ENCODE assay signal across 1 cellular context in the genomic region with DNA sequence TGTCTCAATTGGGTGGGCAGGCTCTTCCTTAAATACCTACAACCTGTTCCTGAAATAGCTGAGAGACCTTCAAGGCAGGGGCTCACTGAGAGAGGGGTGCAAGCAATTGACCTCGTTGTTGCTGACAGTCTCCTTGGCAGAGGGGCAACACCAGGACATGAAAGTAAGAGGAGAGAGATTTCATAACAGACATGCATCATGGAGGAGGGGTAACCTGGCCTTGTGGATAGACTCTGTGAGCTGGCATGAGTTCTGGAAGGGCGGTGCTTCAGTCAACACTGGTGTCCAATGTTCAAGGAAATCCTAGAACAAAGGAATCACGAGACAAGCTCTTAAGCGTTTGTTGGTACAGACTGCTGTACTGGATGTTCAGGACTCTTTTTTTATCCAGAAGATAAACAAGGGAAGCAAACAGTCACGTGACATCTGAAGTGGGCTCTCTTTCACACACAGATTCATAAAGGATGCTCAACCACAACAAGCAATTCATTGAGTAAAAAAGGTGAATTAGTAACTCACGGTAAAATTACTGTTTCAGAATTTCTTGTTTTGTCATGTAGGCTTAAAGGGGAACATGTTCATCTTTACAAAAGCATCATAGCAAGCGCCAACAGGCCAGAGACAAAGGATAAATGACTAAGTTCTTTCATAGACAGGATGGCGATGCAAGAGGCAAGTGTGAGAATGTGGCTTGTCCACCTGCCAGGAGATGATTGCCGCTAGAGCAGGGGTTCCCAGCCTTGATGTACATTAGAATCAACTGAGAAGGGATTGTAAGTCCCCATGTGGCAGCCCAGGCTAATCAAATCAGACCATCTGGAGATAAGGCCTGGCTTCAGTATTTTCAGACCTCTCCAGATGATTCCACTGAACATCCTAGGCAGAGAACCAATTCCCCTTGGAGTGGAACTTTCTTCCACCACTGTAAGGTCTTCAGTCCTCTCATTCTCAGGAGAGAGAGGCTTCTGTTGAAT.
TF ChIP-seq lines count a peak whose summit lies in the region.

No MANE protein-coding gene starts in this region.

TF ChIP-seq in HepG2, 621 proteins besides CTCF, POLR2A, EP300 and RAD21 (continued from another document and continues in another):
- TF ChIP-seq, protein P1, sequence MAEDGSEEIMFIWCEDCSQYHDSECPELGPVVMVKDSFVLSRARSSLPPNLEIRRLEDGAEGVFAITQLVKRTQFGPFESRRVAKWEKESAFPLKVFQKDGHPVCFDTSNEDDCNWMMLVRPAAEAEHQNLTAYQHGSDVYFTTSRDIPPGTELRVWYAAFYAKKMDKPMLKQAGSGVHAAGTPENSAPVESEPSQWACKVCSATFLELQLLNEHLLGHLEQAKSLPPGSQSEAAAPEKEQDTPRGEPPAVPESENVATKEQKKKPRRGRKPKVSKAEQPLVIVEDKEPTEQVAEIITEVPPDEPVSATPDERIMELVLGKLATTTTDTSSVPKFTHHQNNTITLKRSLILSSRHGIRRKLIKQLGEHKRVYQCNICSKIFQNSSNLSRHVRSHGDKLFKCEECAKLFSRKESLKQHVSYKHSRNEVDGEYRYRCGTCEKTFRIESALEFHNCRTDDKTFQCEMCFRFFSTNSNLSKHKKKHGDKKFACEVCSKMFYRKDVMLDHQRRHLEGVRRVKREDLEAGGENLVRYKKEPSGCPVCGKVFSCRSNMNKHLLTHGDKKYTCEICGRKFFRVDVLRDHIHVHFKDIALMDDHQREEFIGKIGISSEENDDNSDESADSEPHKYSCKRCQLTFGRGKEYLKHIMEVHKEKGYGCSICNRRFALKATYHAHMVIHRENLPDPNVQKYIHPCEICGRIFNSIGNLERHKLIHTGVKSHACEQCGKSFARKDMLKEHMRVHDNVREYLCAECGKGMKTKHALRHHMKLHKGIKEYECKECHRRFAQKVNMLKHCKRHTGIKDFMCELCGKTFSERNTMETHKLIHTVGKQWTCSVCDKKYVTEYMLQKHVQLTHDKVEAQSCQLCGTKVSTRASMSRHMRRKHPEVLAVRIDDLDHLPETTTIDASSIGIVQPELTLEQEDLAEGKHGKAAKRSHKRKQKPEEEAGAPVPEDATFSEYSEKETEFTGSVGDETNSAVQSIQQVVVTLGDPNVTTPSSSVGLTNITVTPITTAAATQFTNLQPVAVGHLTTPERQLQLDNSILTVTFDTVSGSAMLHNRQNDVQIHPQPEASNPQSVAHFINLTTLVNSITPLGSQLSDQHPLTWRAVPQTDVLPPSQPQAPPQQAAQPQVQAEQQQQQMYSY (CRISPR knock-in tag; IDR thresholded peaks at IDR 0.05) = no peak
- TF ChIP-seq HNRNPUL1 (IDR thresholded peaks at IDR 0.05; ENCODE audit: low read depth, low read length) (no peak), ZNF674 (CRISPR knock-in tag; IDR thresholded peaks at IDR 0.05; ENCODE audit: low read depth) (no peak), STAT5B (CRISPR knock-in tag; IDR thresholded peaks at IDR 0.05) (no peak), ZNF367 (CRISPR knock-in tag; IDR thresholded peaks at IDR 0.05; ENCODE audit: borderline replicate concordance) (no peak), PHF21A (CRISPR knock-in tag; IDR thresholded peaks at IDR 0.05) (peak; percentile 86), SP5 (CRISPR knock-in tag; IDR thresholded peaks at IDR 0.05; ENCODE audit: borderline replicate concordance, low read depth) (peak; percentile 99), ARNTL (CRISPR knock-in tag; IDR thresholded peaks at IDR 0.05) (peak; percentile 96), SMYD3 (CRISPR knock-in tag; IDR thresholded peaks at IDR 0.05) (peak; percentile 84; the same call in 1 of the 2 replicates), MAFG (CRISPR knock-in tag; IDR thresholded peaks at IDR 0.05) (no peak), TCF7 (IDR thresholded peaks at IDR 0.05; ENCODE audit: low read depth) (peak; percentile 96), ZNF460 (CRISPR knock-in tag; IDR thresholded peaks at IDR 0.05; ENCODE audit: borderline replicate concordance) (no peak), TRIM24 (CRISPR knock-in tag; IDR thresholded peaks at IDR 0.05) (peak; percentile 72; the same call in 1 of the 2 replicates), MXD4 (CRISPR knock-in tag; IDR thresholded peaks at IDR 0.05) (no peak), ZNF329 (CRISPR knock-in tag; IDR thresholded peaks at IDR 0.05; ENCODE audit: low read depth) (0 out of 2 replicates have a peak, but pooled peaks have one; percentile 52), SALL2 (CRISPR knock-in tag; IDR thresholded peaks at IDR 0.05) (peak; percentile 18; the same call in 1 of the 2 replicates), ZSCAN21 (CRISPR knock-in tag; IDR thresholded peaks at IDR 0.05; ENCODE audit: borderline replicate concordance) (peak; percentile 87), FOXP1 (IDR thresholded peaks at IDR 0.05) (peak; percentile 97), FOXP1 (CRISPR knock-in tag; IDR thresholded peaks at IDR 0.05) (peak; percentile 99), ATF7 (IDR thresholded peaks at IDR 0.05) (no peak), ATF7 (CRISPR knock-in tag; IDR thresholded peaks at IDR 0.05) (peak; percentile 51; the same call in 1 of the 2 replicates), SMAD3 (CRISPR knock-in tag; IDR thresholded peaks at IDR 0.05) (peak; percentile 78; the same call in 1 of the 2 replicates), ZNF607 (CRISPR knock-in tag; IDR thresholded peaks at IDR 0.05; ENCODE audit: borderline replicate concordance) (no peak), GZF1 (CRISPR knock-in tag; IDR thresholded peaks at IDR 0.05) (no peak), BCL6 (CRISPR knock-in tag; IDR thresholded peaks at IDR 0.05) (peak; percentile 94), SKI (IDR thresholded peaks at IDR 0.05; ENCODE audit: partially characterized antibody) (peak; percentile 89), ATF7-NPFF (CRISPR knock-in tag; IDR thresholded peaks at IDR 0.05; ENCODE audit: low read depth) (no peak), MEIS1 (CRISPR knock-in tag; IDR thresholded peaks at IDR 0.05; ENCODE audit: borderline replicate concordance) (peak; percentile 87; the same call in 1 of the 2 replicates), RNF2 (conservative IDR thresholded peaks at IDR 0.05; ENCODE audit: low read depth) (no peak), IKZF1 (IDR thresholded peaks at IDR 0.05) (no peak), THAP11 (CRISPR knock-in tag; IDR thresholded peaks at IDR 0.05) (peak; percentile 79), PRMT3 (CRISPR knock-in tag; IDR thresholded peaks at IDR 0.05; ENCODE audit: borderline replicate concordance, low read depth) (no peak), ZNF570 (CRISPR knock-in tag; IDR thresholded peaks at IDR 0.05; ENCODE audit: borderline replicate concordance) (no peak; the same call in 1 of the 2 replicates), MTF1 (CRISPR knock-in tag; IDR thresholded peaks at IDR 0.05) (no peak), NBN (conservative IDR thresholded peaks at IDR 0.05) (no peak), DPF2 (CRISPR knock-in tag; IDR thresholded peaks at IDR 0.05; ENCODE audit: borderline replicate concordance, low read depth) (peak; percentile 92), CHD2 (IDR thresholded peaks at IDR 0.05; ENCODE audit: low read depth, low read length) (no peak), NR2F2 (IDR thresholded peaks at IDR 0.05; ENCODE audit: borderline replicate concordance, low read depth) (peak; percentile 43; the same call in 1 of the 2 replicates), CREM (IDR thresholded peaks at IDR 0.05) (peak; percentile 94), CREM (CRISPR knock-in tag; IDR thresholded peaks at IDR 0.05) (no peak), PCBP2 (optimal IDR thresholded peaks at IDR 0.05; ENCODE audit: low read depth, low read length, poor library complexity, severe bottlenecking) (no peak)
- TF ChIP-seq, protein P2, sequence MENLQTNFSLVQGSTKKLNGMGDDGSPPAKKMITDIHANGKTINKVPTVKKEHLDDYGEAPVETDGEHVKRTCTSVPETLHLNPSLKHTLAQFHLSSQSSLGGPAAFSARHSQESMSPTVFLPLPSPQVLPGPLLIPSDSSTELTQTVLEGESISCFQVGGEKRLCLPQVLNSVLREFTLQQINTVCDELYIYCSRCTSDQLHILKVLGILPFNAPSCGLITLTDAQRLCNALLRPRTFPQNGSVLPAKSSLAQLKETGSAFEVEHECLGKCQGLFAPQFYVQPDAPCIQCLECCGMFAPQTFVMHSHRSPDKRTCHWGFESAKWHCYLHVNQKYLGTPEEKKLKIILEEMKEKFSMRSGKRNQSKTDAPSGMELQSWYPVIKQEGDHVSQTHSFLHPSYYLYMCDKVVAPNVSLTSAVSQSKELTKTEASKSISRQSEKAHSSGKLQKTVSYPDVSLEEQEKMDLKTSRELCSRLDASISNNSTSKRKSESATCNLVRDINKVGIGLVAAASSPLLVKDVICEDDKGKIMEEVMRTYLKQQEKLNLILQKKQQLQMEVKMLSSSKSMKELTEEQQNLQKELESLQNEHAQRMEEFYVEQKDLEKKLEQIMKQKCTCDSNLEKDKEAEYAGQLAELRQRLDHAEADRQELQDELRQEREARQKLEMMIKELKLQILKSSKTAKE (CRISPR knock-in tag; IDR thresholded peaks at IDR 0.05; ENCODE audit: borderline replicate concordance) = peak; percentile 89
- TF ChIP-seq, protein P3, sequence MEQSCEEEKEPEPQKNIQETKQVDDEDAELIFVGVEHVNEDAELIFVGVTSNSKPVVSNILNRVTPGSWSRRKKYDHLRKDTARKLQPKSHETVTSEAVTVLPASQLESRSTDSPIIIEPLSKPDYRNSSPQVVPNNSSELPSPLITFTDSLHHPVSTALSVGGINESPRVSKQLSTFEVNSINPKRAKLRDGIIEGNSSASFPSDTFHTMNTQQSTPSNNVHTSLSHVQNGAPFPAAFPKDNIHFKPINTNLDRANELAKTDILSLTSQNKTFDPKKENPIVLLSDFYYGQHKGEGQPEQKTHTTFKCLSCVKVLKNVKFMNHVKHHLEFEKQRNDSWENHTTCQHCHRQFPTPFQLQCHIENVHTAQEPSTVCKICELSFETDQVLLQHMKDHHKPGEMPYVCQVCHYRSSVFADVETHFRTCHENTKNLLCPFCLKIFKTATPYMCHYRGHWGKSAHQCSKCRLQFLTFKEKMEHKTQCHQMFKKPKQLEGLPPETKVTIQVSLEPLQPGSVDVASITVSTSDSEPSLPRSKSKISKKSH (CRISPR knock-in tag; IDR thresholded peaks at IDR 0.05; ENCODE audit: borderline replicate concordance) = no peak
- TF ChIP-seq, protein P4, sequence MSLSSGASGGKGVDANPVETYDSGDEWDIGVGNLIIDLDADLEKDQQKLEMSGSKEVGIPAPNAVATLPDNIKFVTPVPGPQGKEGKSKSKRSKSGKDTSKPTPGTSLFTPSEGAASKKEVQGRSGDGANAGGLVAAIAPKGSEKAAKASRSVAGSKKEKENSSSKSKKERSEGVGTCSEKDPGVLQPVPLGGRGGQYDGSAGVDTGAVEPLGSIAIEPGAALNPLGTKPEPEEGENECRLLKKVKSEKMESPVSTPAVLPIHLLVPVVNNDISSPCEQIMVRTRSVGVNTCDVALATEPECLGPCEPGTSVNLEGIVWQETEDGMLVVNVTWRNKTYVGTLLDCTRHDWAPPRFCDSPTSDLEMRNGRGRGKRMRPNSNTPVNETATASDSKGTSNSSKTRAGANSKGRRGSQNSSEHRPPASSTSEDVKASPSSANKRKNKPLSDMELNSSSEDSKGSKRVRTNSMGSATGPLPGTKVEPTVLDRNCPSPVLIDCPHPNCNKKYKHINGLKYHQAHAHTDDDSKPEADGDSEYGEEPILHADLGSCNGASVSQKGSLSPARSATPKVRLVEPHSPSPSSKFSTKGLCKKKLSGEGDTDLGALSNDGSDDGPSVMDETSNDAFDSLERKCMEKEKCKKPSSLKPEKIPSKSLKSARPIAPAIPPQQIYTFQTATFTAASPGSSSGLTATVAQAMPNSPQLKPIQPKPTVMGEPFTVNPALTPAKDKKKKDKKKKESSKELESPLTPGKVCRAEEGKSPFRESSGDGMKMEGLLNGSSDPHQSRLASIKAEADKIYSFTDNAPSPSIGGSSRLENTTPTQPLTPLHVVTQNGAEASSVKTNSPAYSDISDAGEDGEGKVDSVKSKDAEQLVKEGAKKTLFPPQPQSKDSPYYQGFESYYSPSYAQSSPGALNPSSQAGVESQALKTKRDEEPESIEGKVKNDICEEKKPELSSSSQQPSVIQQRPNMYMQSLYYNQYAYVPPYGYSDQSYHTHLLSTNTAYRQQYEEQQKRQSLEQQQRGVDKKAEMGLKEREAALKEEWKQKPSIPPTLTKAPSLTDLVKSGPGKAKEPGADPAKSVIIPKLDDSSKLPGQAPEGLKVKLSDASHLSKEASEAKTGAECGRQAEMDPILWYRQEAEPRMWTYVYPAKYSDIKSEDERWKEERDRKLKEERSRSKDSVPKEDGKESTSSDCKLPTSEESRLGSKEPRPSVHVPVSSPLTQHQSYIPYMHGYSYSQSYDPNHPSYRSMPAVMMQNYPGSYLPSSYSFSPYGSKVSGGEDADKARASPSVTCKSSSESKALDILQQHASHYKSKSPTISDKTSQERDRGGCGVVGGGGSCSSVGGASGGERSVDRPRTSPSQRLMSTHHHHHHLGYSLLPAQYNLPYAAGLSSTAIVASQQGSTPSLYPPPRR (CRISPR knock-in tag; IDR thresholded peaks at IDR 0.05; ENCODE audit: borderline replicate concordance) = peak; percentile 93
- TF ChIP-seq, protein P5, sequence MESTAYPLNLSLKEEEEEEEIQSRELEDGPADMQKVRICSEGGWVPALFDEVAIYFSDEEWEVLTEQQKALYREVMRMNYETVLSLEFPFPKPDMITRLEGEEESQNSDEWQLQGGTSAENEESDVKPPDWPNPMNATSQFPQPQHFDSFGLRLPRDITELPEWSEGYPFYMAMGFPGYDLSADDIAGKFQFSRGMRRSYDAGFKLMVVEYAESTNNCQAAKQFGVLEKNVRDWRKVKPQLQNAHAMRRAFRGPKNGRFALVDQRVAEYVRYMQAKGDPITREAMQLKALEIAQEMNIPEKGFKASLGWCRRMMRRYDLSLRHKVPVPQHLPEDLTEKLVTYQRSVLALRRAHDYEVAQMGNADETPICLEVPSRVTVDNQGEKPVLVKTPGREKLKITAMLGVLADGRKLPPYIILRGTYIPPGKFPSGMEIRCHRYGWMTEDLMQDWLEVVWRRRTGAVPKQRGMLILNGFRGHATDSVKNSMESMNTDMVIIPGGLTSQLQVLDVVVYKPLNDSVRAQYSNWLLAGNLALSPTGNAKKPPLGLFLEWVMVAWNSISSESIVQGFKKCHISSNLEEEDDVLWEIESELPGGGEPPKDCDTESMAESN (CRISPR knock-in tag; conservative IDR thresholded peaks at IDR 0.05) = no peak
- TF ChIP-seq, protein P6, sequence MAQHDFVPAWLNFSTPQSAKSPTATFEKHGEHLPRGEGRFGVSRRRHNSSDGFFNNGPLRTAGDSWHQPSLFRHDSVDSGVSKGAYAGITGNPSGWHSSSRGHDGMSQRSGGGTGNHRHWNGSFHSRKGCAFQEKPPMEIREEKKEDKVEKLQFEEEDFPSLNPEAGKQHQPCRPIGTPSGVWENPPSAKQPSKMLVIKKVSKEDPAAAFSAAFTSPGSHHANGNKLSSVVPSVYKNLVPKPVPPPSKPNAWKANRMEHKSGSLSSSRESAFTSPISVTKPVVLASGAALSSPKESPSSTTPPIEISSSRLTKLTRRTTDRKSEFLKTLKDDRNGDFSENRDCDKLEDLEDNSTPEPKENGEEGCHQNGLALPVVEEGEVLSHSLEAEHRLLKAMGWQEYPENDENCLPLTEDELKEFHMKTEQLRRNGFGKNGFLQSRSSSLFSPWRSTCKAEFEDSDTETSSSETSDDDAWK (CRISPR knock-in tag; IDR thresholded peaks at IDR 0.05) = no peak
- TF ChIP-seq, protein P7, sequence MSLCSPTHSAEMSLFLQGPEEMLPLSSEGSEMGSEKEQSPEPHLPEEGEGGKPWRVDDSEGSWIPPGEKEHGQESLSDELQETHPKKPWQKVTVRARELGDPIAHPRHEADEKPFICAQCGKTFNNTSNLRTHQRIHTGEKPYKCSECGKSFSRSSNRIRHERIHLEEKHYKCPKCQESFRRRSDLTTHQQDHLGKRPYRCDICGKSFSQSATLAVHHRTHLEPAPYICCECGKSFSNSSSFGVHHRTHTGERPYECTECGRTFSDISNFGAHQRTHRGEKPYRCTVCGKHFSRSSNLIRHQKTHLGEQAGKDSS (CRISPR knock-in tag; IDR thresholded peaks at IDR 0.05; ENCODE audit: borderline replicate concordance, low read depth) = peak; percentile 75
